21 cellular contexts compared by ENCODE assay signal in the genomic region with DNA sequence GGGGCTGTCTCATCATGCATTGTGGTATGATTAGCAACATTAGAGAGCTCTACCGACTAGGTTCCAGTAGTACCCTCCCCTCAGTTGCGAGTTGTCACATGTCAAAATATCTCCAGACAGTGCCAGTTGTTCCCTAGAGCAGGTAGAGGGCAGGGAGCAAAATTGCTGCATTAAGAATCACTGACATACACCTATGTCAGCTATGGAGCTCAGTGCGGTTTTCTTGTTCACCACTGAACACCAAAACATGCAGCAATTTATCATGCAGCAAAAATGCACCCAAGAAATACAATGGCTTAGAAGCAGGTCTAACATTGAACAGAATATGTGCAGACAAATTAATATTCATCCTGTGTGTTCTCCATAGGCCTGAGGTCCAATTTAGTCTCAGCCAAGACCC.
DNase-seq lines count a peak whose midpoint lies in the region; ATAC-seq, FAIRE-seq and TF ChIP-seq lines count a peak whose summit lies in the region.
"Had no signal": no experiment of that assay in that cellular context is flagged by ENCODE, and none has a peak within 500 bp of the region (broad histone marks: within the 10 kb centered on the region; RNA-seq: fewer than 3 reads in every experiment).

No MANE protein-coding gene starts in this region.

- intact Hi-C loops in Right ventricle myocardium superior (cut with DNase I), result no loop called here

- dilution Hi-C loops in keratinocyte (cut with MboI; ENCODE audit: extremely low pct_ligation_motif_present, low sequenced_read_pairs), result no loop called here

- H4K20me1 ChIP-seq in astrocyte (ENCODE audit: insufficient read depth, low read length) (no peaks in the 10 kb centered on the region), keratinocyte (ENCODE audit: control insufficient read depth, extremely low read depth, insufficient read depth, low read length) (no peaks in the 10 kb centered on the region), GM23248 (ENCODE audit: insufficient read depth) (no peaks in the 10 kb centered on the region)

- H3K27me3 ChIP-seq in astrocyte (ENCODE audit: insufficient read depth, low read length) (no peaks in the 10 kb centered on the region), keratinocyte (ENCODE audit: control insufficient read depth, extremely low read depth, insufficient read depth, low read length) (no peaks in the 10 kb centered on the region), GM23248 (replicated peaks; ENCODE audit: insufficient read depth) (no peaks in the 10 kb centered on the region)
- H3K27me3 ChIP-seq: BE2C had no signal

- H3K4me1 Mint-ChIP-seq in astrocyte (ENCODE audit: low read depth, unreplicated experiment) (no peaks in the 10 kb centered on the region), T-helper 17 cell (no peaks in the 10 kb centered on the region)
- H3K4me1 Mint-ChIP-seq: CD4-positive, CD25-positive, alpha-beta regulatory T cell; CD8-positive, alpha-beta memory T cell had no signal

- no peak overlapping the region for H3K9ac ChIP-seq in astrocyte (ENCODE audit: low read length)
- H3K9ac ChIP-seq in keratinocyte (ENCODE audit: control insufficient read depth, extremely low read depth, insufficient read depth, low read length), result no peak overlapping the region
- H3K9ac ChIP-seq in GM23248, result no peak overlapping the region

- TF ChIP-seq CTCF in astrocyte (IDR thresholded peaks at IDR 0.05; ENCODE audit: insufficient read depth, low read depth, low read length), result no peak
- no peak for TF ChIP-seq CTCF in epithelial cell of esophagus (IDR thresholded peaks at IDR 0.05; ENCODE audit: insufficient read depth, low read depth, low read length, missing control alignments)
- no peak for TF ChIP-seq CTCF in keratinocyte (optimal IDR thresholded peaks at IDR 0.05 in 1 of 3, IDR thresholded peaks at IDR 0.05 in 1 of 3, conservative IDR thresholded peaks at IDR 0.05 in 1 of 3; ENCODE audit: extremely low read depth in 1 of 3, insufficient read depth in 2 of 3, low read length in 3 of 3)

- DNase-seq in M059J (ENCODE audit: low read depth), result peak; percentile 64
- DNase-seq in astrocyte (ENCODE audit: low read depth), result peak; percentile 45
- peak; percentile 90 for DNase-seq in epithelial cell of esophagus (ENCODE audit: low read depth)
- DNase-seq in keratinocyte (ENCODE audit: low read depth, low spot score), result peak; percentile 98
- no peak for DNase-seq in Right ventricle myocardium superior
- no peak for DNase-seq in GM23248
- no peak for DNase-seq in T-helper 17 cell
- DNase-seq: ACHN; BE2C; C1 segment of cervical spinal cord; CD4-positive, CD25-positive, alpha-beta regulatory T cell; CD8-positive, alpha-beta memory T cell; COR-L47; DMS 273 treated with DMSO at 0.1 percent for 48 hours; DMS53; DND-41; EL; GOT3 had no signal

- FAIRE-seq in astrocyte (lab: Jason Lieb, UNC), result no peak
- peak; percentile 90 for FAIRE-seq in keratinocyte (lab: Jason Lieb, UNC)
- FAIRE-seq: A204.1, GM12891 had no signal

- H3K36me3 ChIP-seq in astrocyte (ENCODE audit: insufficient read depth, low read length), result no peaks in the 10 kb centered on the region
- H3K36me3 ChIP-seq in keratinocyte (ENCODE audit: control insufficient read depth in 2 of 2, extremely low read depth in 1 of 2, insufficient read depth in 2 of 2, low read length in 2 of 2), result no peaks in the 10 kb centered on the region
- H3K36me3 ChIP-seq in GM23248 (ENCODE audit: low read depth), result no peaks in the 10 kb centered on the region
- H3K36me3 ChIP-seq: BE2C, HAP-1 had no signal

- H3K4me3 ChIP-seq in astrocyte (ENCODE audit: insufficient read depth, low read depth, low read length) (no peak overlapping the region), epithelial cell of esophagus (ENCODE audit: low read length) (no peak overlapping the region), keratinocyte (ENCODE audit: control insufficient read depth in 2 of 3, extremely low read depth in 1 of 3, insufficient read depth in 2 of 3, low read depth in 1 of 3, low read length in 3 of 3) (no peak overlapping the region), GM23248 (no peak overlapping the region)
- H3K4me3 ChIP-seq: HAP-1 had no signal

- H3K9me1 ChIP-seq in keratinocyte (ENCODE audit: control insufficient read depth, extremely low read depth, insufficient read depth, low read length), result no peaks in the 10 kb centered on the region

- H3K27me3 Mint-ChIP-seq in astrocyte (ENCODE audit: low read depth, unreplicated experiment) (no peaks in the 10 kb centered on the region), T-helper 17 cell (no peaks in the 10 kb centered on the region)

- H3K9me3 Mint-ChIP-seq in astrocyte (ENCODE audit: unreplicated experiment), result peaks cover 4% of the 10 kb centered on the region

- no peak overlapping the region for H3K27ac Mint-ChIP-seq in astrocyte (ENCODE audit: unreplicated experiment)
- H3K27ac Mint-ChIP-seq in T-helper 17 cell, result no peak overlapping the region
- H3K27ac Mint-ChIP-seq: CD4-positive, CD25-positive, alpha-beta regulatory T cell; CD8-positive, alpha-beta memory T cell had no signal

- no peaks in the 10 kb centered on the region for H3F3A ChIP-seq in GM23248 (ENCODE audit: insufficient read depth)

- no peak overlapping the region for H3K4me3 Mint-ChIP-seq in astrocyte (ENCODE audit: unreplicated experiment)
- H3K4me3 Mint-ChIP-seq in T-helper 17 cell, result no peak overlapping the region
- H3K4me3 Mint-ChIP-seq: CD4-positive, CD25-positive, alpha-beta regulatory T cell; CD8-positive, alpha-beta memory T cell had no signal

- H3K79me2 ChIP-seq in astrocyte (ENCODE audit: insufficient read depth, low read length) (no peaks in the 10 kb centered on the region), keratinocyte (ENCODE audit: control insufficient read depth, insufficient read depth, low read length) (no peaks in the 10 kb centered on the region), GM23248 (ENCODE audit: insufficient read depth) (no peaks in the 10 kb centered on the region)

- H3K9me3 ChIP-seq in astrocyte (ENCODE audit: insufficient read depth, low read depth, low read length) (peaks cover 3% of the 10 kb centered on the region), keratinocyte (ENCODE audit: control insufficient read depth, low read depth, low read length) (peaks cover 4% of the 10 kb centered on the region), GM23248 (ENCODE audit: low read depth) (no peaks in the 10 kb centered on the region), T-helper 17 cell (ENCODE audit: control insufficient read depth, low read length, poor library complexity, severe bottlenecking) (no peaks in the 10 kb centered on the region)
- H3K9me3 ChIP-seq: BE2C, HAP-1 had no signal

- H3K4me2 ChIP-seq in astrocyte (ENCODE audit: low read length) (no peak overlapping the region), keratinocyte (ENCODE audit: control insufficient read depth, extremely low read depth, insufficient read depth, low read depth, low read length) (peak overlapping the region; percentile 64), GM23248 (ENCODE audit: unreplicated experiment) (no peak overlapping the region)

- H3K4me1 ChIP-seq in astrocyte (ENCODE audit: insufficient read depth, low read length) (no peaks in the 10 kb centered on the region), keratinocyte (ENCODE audit: control insufficient read depth, extremely low read depth, insufficient read depth, low read length) (peaks cover 11% of the 10 kb centered on the region), GM23248 (ENCODE audit: insufficient read depth) (no peaks in the 10 kb centered on the region)
- H3K4me1 ChIP-seq: BE2C had no signal

- WGBS in GM23248 (ENCODE audit: low coverage in 1 of 2, low lambda C conversion rate in 2 of 2, missing lambda C conversion rate in 2 of 2), 2 experiments, result 90 to 97% methylated on average over 3 of the region's 3 CpGs

- H3K36me3 Mint-ChIP-seq in astrocyte (ENCODE audit: low read depth, unreplicated experiment) (peaks cover 2% of the 10 kb centered on the region), T-helper 17 cell (ENCODE audit: low read depth) (no peaks in the 10 kb centered on the region)
- H3K36me3 Mint-ChIP-seq: CD4-positive, CD25-positive, alpha-beta regulatory T cell had no signal

- in situ Hi-C loops in GM23248 (cut with MboI), result no loop called here

- H2AFZ ChIP-seq in astrocyte (ENCODE audit: low read depth, low read length) (no peak overlapping the region), keratinocyte (ENCODE audit: control insufficient read depth, low read length) (peak overlapping the region; percentile 38), GM23248 (no peak overlapping the region)

- H3K27ac ChIP-seq in astrocyte (ENCODE audit: low read depth, low read length) (no peak overlapping the region), keratinocyte (ENCODE audit: control insufficient read depth, insufficient read depth, low read length) (peak overlapping the region; percentile 10), GM23248 (no peak overlapping the region)

- H3K9me2 ChIP-seq in GM23248 (ENCODE audit: insufficient read depth), result no peaks in the 10 kb centered on the region

- no peak for ATAC-seq in Right ventricle myocardium superior (ENCODE audit: poor library complexity)
- no peak for ATAC-seq in T-helper 17 cell

Comparison
In these comparisons a context has a peak if more than half of its experiments do, and no peak if none do; other contexts are left out.
1. DNase-seq: peak in M059J (single experiment), astrocyte (single experiment), epithelial cell of esophagus (single experiment) and keratinocyte (single experiment); none in Right ventricle myocardium superior (single experiment), GM23248 (single experiment) and T-helper 17 cell (0 of 3).